In genomic region chr12:104275689-104276088, GRCh38 we compare ENCODE assay signal across 1 cellular context.
TF ChIP-seq lines count a peak whose summit lies in the region.

No MANE protein-coding gene starts in this region.

TF ChIP-seq in GM12878, 131 proteins besides CTCF, POLR2A, EP300 and RAD21:
- TF ChIP-seq SP1 (IDR thresholded peaks at IDR 0.05; ENCODE audit: low read depth, low read length) = no peak
- TF ChIP-seq TAF1 (IDR thresholded peaks at IDR 0.05; ENCODE audit: borderline replicate concordance, low read depth, low read length) = no peak
- TF ChIP-seq RUNX3 (IDR thresholded peaks at IDR 0.05; ENCODE audit: low read length) = peak; percentile 16; the same call in 1 of the 2 replicates
- TF ChIP-seq NRF1 (conservative IDR thresholded peaks at IDR 0.05; ENCODE audit: low read depth, low read length) = no peak
- TF ChIP-seq IKZF1 (conservative IDR thresholded peaks at IDR 0.05) = 0 out of 2 replicates have a peak, but pooled peaks have one; percentile 7
- TF ChIP-seq NBN (IDR thresholded peaks at IDR 0.05) = no peak
- TF ChIP-seq SUPT20H (IDR thresholded peaks at IDR 0.05; ENCODE audit: borderline replicate concordance, control insufficient read depth, low read depth, low read length) = no peak
